ENCODE assay signal across 10 cellular contexts in genomic region chr20:34898129-34898528, GRCh38. TPM values are rescaled to one million over a fixed set of nuclear protein-coding genes. Genes with fewer than 3 reads are reported as not detected.
A peak's percentile ranks its signal among the peaks of the same experiment; 100 is the strongest.
DNase-seq lines count a peak whose midpoint lies in the region; ATAC-seq, FAIRE-seq and TF ChIP-seq lines count a peak whose summit lies in the region.
"Not testable (repeated sequence)": the region's sequence is repeated elsewhere in the genome, so short reads cannot be mapped to it uniquely, and the experiment has no call there.
"Had no signal": no experiment of that assay in that cellular context is flagged by ENCODE, and none has a peak within 500 bp of the region (broad histone marks: within the 10 kb centered on the region; RNA-seq: fewer than 3 reads in every experiment).

No MANE protein-coding gene starts in this region.

- WGBS in K562 (ENCODE audit: insufficient coverage, low coverage, missing lambda C conversion rate) = no CpG with 5 or more reads among the region's 3 CpGs
- WGBS in HepG2 (ENCODE audit: low lambda C conversion rate) = 92% methylated on average over 2 of the region's 3 CpGs

- H3K4me1 Mint-ChIP-seq in astrocyte (ENCODE audit: low read depth, unreplicated experiment); endothelial cell (ENCODE audit: unreplicated experiment); neural crest cell; neural progenitor cell; type B pancreatic cell (ENCODE audit: unreplicated experiment): not testable (repeated sequence)

- not testable (repeated sequence) for ATAC-seq in K562, HepG2

- not testable (repeated sequence) for H3K27ac Mint-ChIP-seq in astrocyte (ENCODE audit: unreplicated experiment); endothelial cell (ENCODE audit: unreplicated experiment)
- H3K27ac Mint-ChIP-seq in neural crest cell (ENCODE audit: unreplicated experiment) = peak overlapping the region; percentile 37
- H3K27ac Mint-ChIP-seq in neural progenitor cell = peak overlapping the region; percentile 12
- peak overlapping the region; percentile 11 for H3K27ac Mint-ChIP-seq in type B pancreatic cell

- not testable (repeated sequence) for TF ChIP-seq EP300 in K562 (IDR thresholded peaks at IDR 0.05; ENCODE audit: low read length); HepG2 (IDR thresholded peaks at IDR 0.05; ENCODE audit: low read depth in 2 of 2, low read length in 2 of 2); HepG2 (CRISPR knock-in tag; IDR thresholded peaks at IDR 0.05; ENCODE audit: borderline replicate concordance)

- H3K36me3 Mint-ChIP-seq in astrocyte (ENCODE audit: low read depth, unreplicated experiment) (peaks cover 17% of the 10 kb centered on the region), endothelial cell (ENCODE audit: low read depth, unreplicated experiment) (peaks cover 12% of the 10 kb centered on the region), neural crest cell (ENCODE audit: low read depth) (peaks cover 24% of the 10 kb centered on the region), neural progenitor cell (peaks cover 17% of the 10 kb centered on the region), type B pancreatic cell (peaks cover 27% of the 10 kb centered on the region)

- BruUV-seq in K562 (replicated peaks; lab: Mats Ljungman, UMichigan); HepG2 (replicated peaks; lab: Mats Ljungman, UMichigan): not testable (repeated sequence)

- H3K27me3 Mint-ChIP-seq in astrocyte (ENCODE audit: low read depth, unreplicated experiment); endothelial cell (ENCODE audit: unreplicated experiment); neural crest cell (ENCODE audit: low read depth); neural progenitor cell (ENCODE audit: insufficient read depth, low read depth); type B pancreatic cell: not testable (repeated sequence)

- POLR2A ChIA-PET in K562 (lab: Yijun Ruan, JAX) = interaction anchor here (1.3 kb wide), 1 partner anchor 10 kb away, joined by 6 read pairs; no protein-coding TSS in a partner anchor
- POLR2A ChIA-PET in HepG2 (lab: Yijun Ruan, JAX) = not testable (repeated sequence)

- not testable (repeated sequence) for H3K36me3 ChIP-seq in astrocyte (ENCODE audit: insufficient read depth, low read length); neural progenitor cell
- H3K36me3 ChIP-seq in K562 (ENCODE audit: control insufficient read depth, insufficient read depth, low read length) (peaks cover 38% of the 10 kb centered on the region), HepG2 (replicated peaks in 1 of 2; ENCODE audit: control insufficient read depth in 1 of 2, insufficient read depth in 2 of 2, low read length in 2 of 2) (peaks cover 0 to 19% of the 10 kb centered on the region in 2 experiments; a peak in 2 of 5 replicates)

- not testable (repeated sequence) for H3K27me3 ChIP-seq in astrocyte (ENCODE audit: insufficient read depth, low read length); K562 (ENCODE audit: control insufficient read depth in 2 of 2, insufficient read depth in 2 of 2, low read length in 2 of 2); HepG2 (ENCODE audit: control insufficient read depth in 1 of 2, insufficient read depth in 2 of 2, low read length in 2 of 2); neural progenitor cell

- TF ChIP-seq RAD21 in K562 (CRISPR knock-in tag; conservative IDR thresholded peaks at IDR 0.05 in 1 of 2, IDR thresholded peaks at IDR 0.05 in 1 of 2); HepG2 (CRISPR knock-in tag; IDR thresholded peaks at IDR 0.05): not testable (repeated sequence)

- H3K79me2 ChIP-seq in astrocyte (ENCODE audit: insufficient read depth, low read length); HepG2 (ENCODE audit: insufficient read depth, low read length); neural progenitor cell (ENCODE audit: low read depth): not testable (repeated sequence)
- H3K79me2 ChIP-seq in K562 (ENCODE audit: control insufficient read depth, insufficient read depth, low read length) = peaks cover 18% of the 10 kb centered on the region; the same call in 2 of the 3 replicates

- TF ChIP-seq CTCF in astrocyte (IDR thresholded peaks at IDR 0.05; ENCODE audit: insufficient read depth, low read depth, low read length); K562 (IDR thresholded peaks at IDR 0.05 in 2 of 3, conservative IDR thresholded peaks at IDR 0.05 in 1 of 3; ENCODE audit: insufficient read depth in 2 of 3, low read depth in 1 of 3, low read length in 3 of 3); endothelial cell (IDR thresholded peaks at IDR 0.05; ENCODE audit: unreplicated experiment); HepG2 (CRISPR knock-in tag; IDR thresholded peaks at IDR 0.05); neural crest cell (conservative IDR thresholded peaks at IDR 0.05); neural progenitor cell (IDR thresholded peaks at IDR 0.05); type B pancreatic cell (conservative IDR thresholded peaks at IDR 0.05): not testable (repeated sequence)

- H3F3A ChIP-seq in neural progenitor cell (ENCODE audit: low read depth) = not testable (repeated sequence)

- intact Hi-C loops in K562 (cut with micrococcal nuclease); HepG2 (cut with micrococcal nuclease; ENCODE audit: unreplicated experiment): not testable (repeated sequence)

- H3K9me3 ChIP-seq in astrocyte (ENCODE audit: insufficient read depth, low read depth, low read length); K562 (replicated peaks; ENCODE audit: control insufficient read depth, insufficient read depth, low read depth, low read length); HepG2 (ENCODE audit: low read length); neural progenitor cell (ENCODE audit: low read depth): not testable (repeated sequence)

- H3K4me3 ChIP-seq in astrocyte (ENCODE audit: insufficient read depth, low read depth, low read length); K562; HepG2 (replicated peaks in 1 of 3; ENCODE audit: insufficient read depth in 1 of 3, low read depth in 2 of 3, low read length in 3 of 3); neural progenitor cell: not testable (repeated sequence)

- not testable (repeated sequence) for TF ChIP-seq POLR2A in K562 (conservative IDR thresholded peaks at IDR 0.05); HepG2 (IDR thresholded peaks at IDR 0.05; ENCODE audit: insufficient read depth in 1 of 2, low read depth in 2 of 2, low read length in 2 of 2)

- not testable (repeated sequence) for H2AFZ ChIP-seq in astrocyte (ENCODE audit: low read depth, low read length); K562 (ENCODE audit: low read depth, low read length); HepG2 (ENCODE audit: low read length); neural progenitor cell (replicated peaks)

- FAIRE-seq in astrocyte (lab: Jason Lieb, UNC); K562 (lab: Jason Lieb, UNC); HepG2 (lab: Jason Lieb, UNC): not testable (repeated sequence)

- H3K4me3 Mint-ChIP-seq in astrocyte (ENCODE audit: unreplicated experiment) (peak overlapping the region; percentile 60), endothelial cell (ENCODE audit: unreplicated experiment) (peak overlapping the region; percentile 31)
- H3K4me3 Mint-ChIP-seq in neural crest cell, neural progenitor cell, type B pancreatic cell: not testable (repeated sequence)

- H3K9ac ChIP-seq in astrocyte (ENCODE audit: low read length); K562 (ENCODE audit: insufficient read depth in 1 of 2, low read depth in 2 of 2, low read length in 2 of 2); HepG2 (ENCODE audit: insufficient read depth, low read depth, low read length); neural progenitor cell: not testable (repeated sequence)

- in situ Hi-C loops in K562 (cut with MboI); HepG2 (cut with HindIII; ENCODE audit: extremely low pct_ligation_motif_present, low pct_unique_long_range_greater_than_20kb): not testable (repeated sequence)

- CTCF ChIA-PET in K562 (lab: Yijun Ruan, JAX; ENCODE audit: low intra/inter-chr PET ratio); HepG2 (lab: Yijun Ruan, JAX; ENCODE audit: low intra/inter-chr PET ratio, low total read pairs): not testable (repeated sequence)

- H4K20me1 ChIP-seq in astrocyte (ENCODE audit: insufficient read depth, low read length); K562 (replicated peaks; ENCODE audit: control insufficient read depth, insufficient read depth, low read length); HepG2 (ENCODE audit: insufficient read depth, low read length); neural progenitor cell (ENCODE audit: low read depth): not testable (repeated sequence)

- DNase-seq in astrocyte (ENCODE audit: low read depth); K562 (ENCODE audit: extremely low read depth in 1 of 4, low spot score in 3 of 4); endothelial cell (ENCODE audit: low spot score); HepG2 (ENCODE audit: low spot score); neural crest cell (ENCODE audit: low read depth, low spot score); neural progenitor cell (ENCODE audit: low spot score); type B pancreatic cell (ENCODE audit: extremely low spot score, unreplicated experiment): not testable (repeated sequence)

- H3K27ac ChIP-seq in astrocyte (ENCODE audit: low read depth, low read length); K562 (ENCODE audit: extremely low read depth, low read depth, low read length); HepG2 (ENCODE audit: extremely low read length, insufficient read depth, low read length); neural progenitor cell: not testable (repeated sequence)

- not testable (repeated sequence) for H3K9me1 ChIP-seq in K562 (ENCODE audit: control insufficient read depth, insufficient read depth, low read length)

- H3K9me3 Mint-ChIP-seq in astrocyte (ENCODE audit: unreplicated experiment); endothelial cell (ENCODE audit: unreplicated experiment); neural progenitor cell; type B pancreatic cell: not testable (repeated sequence)
- peaks cover 11% of the 10 kb centered on the region for H3K9me3 Mint-ChIP-seq in neural crest cell

- H3K4me2 ChIP-seq in astrocyte (ENCODE audit: low read length); K562 (ENCODE audit: insufficient read depth, low read length); HepG2 (ENCODE audit: low read depth, low read length); neural progenitor cell: not testable (repeated sequence)

- not testable (repeated sequence) for H3K4me1 ChIP-seq in astrocyte (ENCODE audit: insufficient read depth, low read length); K562 (replicated peaks in 1 of 2; ENCODE audit: control insufficient read depth in 2 of 2, insufficient read depth in 2 of 2, low read length in 2 of 2); HepG2 (ENCODE audit: insufficient read depth, low read length); neural progenitor cell

RNA-seq across cellular contexts. Expression of gene ACSS2, which starts 21.7 kb away (rescaled TPM):
- total RNA-seq in astrocyte = 16.9 and 18.7 TPM in 2 replicates
- total RNA-seq in K562 (2011; cell fraction: chromatin; rRNA removed; ENCODE audit: low replicate concordance) = 516 and 596 TPM in 2 replicates
- 361 and 396 TPM in 2 replicates for total RNA-seq in K562 (2011; cell fraction: nucleolus; rRNA removed)
- 372 and 398 TPM in 2 replicates for total RNA-seq in K562 (2011; cell fraction: nucleoplasm; rRNA removed)
- total RNA-seq in K562 (2014; rRNA removed) = 94.3 and 97.9 TPM in 2 replicates
- 49.5 and 52.9 TPM in 2 replicates for total RNA-seq in K562 (2014; rRNA removed; fragmentation: Illumina TruSeq; extraction: Trizol)
- total RNA-seq in K562 (2015; rRNA removed; fragmentation: Illumina TruSeq; extraction: Trizol) = 43.7 and 48.6 TPM in 2 replicates
- 64.0 and 66.2 TPM in 2 replicates for total RNA-seq in K562 (2021)
- 246 and 419 TPM in 2 replicates for polyA plus RNA-seq in K562 (2011; rRNA removed)
- 192 and 432 TPM in 2 replicates for polyA plus RNA-seq in K562 (2011; cell fraction: cytosol; rRNA removed)
- 526 and 978 TPM in 2 replicates for polyA plus RNA-seq in K562 (2011; cell fraction: nucleus; rRNA removed)
- 73.5 and 75.8 TPM in 2 replicates for polyA plus RNA-seq in K562 (2012)
- polyA plus RNA-seq in K562 (2014; fragmentation: Illumina TruSeq; extraction: Trizol) = 64.0 and 77.6 TPM in 2 replicates
- 10 to 100 TPM; 21.9 to 26.5 TPM for polyA plus RNA-seq in K562 (2014; fragmentation: Nextera tagmentation; extraction: Ambion mirVana)
- 78.4 and 81.5 TPM in 2 replicates for polyA plus RNA-seq in K562 (2014; rRNA removed)
- polyA minus RNA-seq in K562 (2011; rRNA and poly(A)+ RNA removed) = 306 and 390 TPM in 2 replicates
- polyA minus RNA-seq in K562 (2011; cell fraction: cytosol; rRNA and poly(A)+ RNA removed) = 144 and 252 TPM in 2 replicates
- 250 and 495 TPM in 2 replicates for polyA minus RNA-seq in K562 (2011; cell fraction: nucleus; rRNA and poly(A)+ RNA removed)
- 53.2 TPM for total RNA-seq in endothelial cell (ENCODE audit: unreplicated experiment)
- 89.7 and 91.7 TPM in 2 replicates for total RNA-seq in HepG2 (2016; rRNA removed; fragmentation: Illumina TruSeq; extraction: Trizol)
- total RNA-seq in HepG2 (2016; cell fraction: cytosol; rRNA removed; fragmentation: Illumina TruSeq; extraction: Trizol; ENCODE audit: low read depth) = 21.5 and 23.1 TPM in 2 replicates
- 83.3 and 83.7 TPM in 2 replicates for total RNA-seq in HepG2 (2016; cell fraction: insoluble cytoplasmic fraction; rRNA removed; fragmentation: Illumina TruSeq; extraction: Trizol)
- total RNA-seq in HepG2 (2016; cell fraction: membrane; rRNA removed; fragmentation: Illumina TruSeq; extraction: Trizol) = 39.3 and 39.5 TPM in 2 replicates
- 83.7 and 88.6 TPM in 2 replicates for total RNA-seq in HepG2 (2016; cell fraction: nucleus; rRNA removed; fragmentation: Illumina TruSeq; extraction: Trizol)
- 72.8 and 120 TPM in 2 replicates for polyA plus RNA-seq in HepG2 (2011; rRNA removed)
- 48.2 and 82.4 TPM in 2 replicates for polyA plus RNA-seq in HepG2 (2011; cell fraction: cytosol; rRNA removed)
- polyA plus RNA-seq in HepG2 (2011; cell fraction: nucleus; rRNA removed) = 193 and 292 TPM in 2 replicates
- 108 and 131 TPM in 2 replicates for polyA plus RNA-seq in HepG2 (2012)
- 17.6 and 18.7 TPM in 2 replicates for polyA plus RNA-seq in HepG2 (2016; cell fraction: cytosol; fragmentation: Illumina TruSeq; extraction: Trizol; ENCODE audit: low read depth)
- polyA plus RNA-seq in HepG2 (2016; cell fraction: insoluble cytoplasmic fraction; fragmentation: Illumina TruSeq; extraction: Trizol; ENCODE audit: low read depth) = 87.7 and 90.8 TPM in 2 replicates
- polyA plus RNA-seq in HepG2 (2016; cell fraction: membrane; fragmentation: Illumina TruSeq; extraction: Trizol; ENCODE audit: low read depth) = 29.1 and 35.3 TPM in 2 replicates
- polyA plus RNA-seq in HepG2 (2016; cell fraction: nucleus; fragmentation: Illumina TruSeq; extraction: Trizol; ENCODE audit: insufficient read depth, low read depth) = 176 and 178 TPM in 2 replicates
- 155 and 246 TPM in 2 replicates for polyA minus RNA-seq in HepG2 (2011; rRNA and poly(A)+ RNA removed; ENCODE audit: low replicate concordance)
- polyA minus RNA-seq in HepG2 (2011; cell fraction: cytosol; rRNA and poly(A)+ RNA removed) = 49.2 and 69.9 TPM in 2 replicates
- polyA minus RNA-seq in HepG2 (2011; cell fraction: nucleus; rRNA and poly(A)+ RNA removed) = 157 and 295 TPM in 2 replicates
- total RNA-seq in neural crest cell = 84.9 and 90.9 TPM in 2 replicates
- 25.0 and 30.8 TPM in 2 replicates for total RNA-seq in neural progenitor cell (ENCODE audit: low replicate concordance)
- 59.2 and 76.3 TPM in 2 replicates for total RNA-seq in type B pancreatic cell (ENCODE audit: low replicate concordance)

RNA-seq across cellular contexts. Expression of gene GGT7, which starts 25.5 kb away (rescaled TPM):
- total RNA-seq in astrocyte (15.6 and 17.3 TPM in 2 replicates), K562 (2014; rRNA removed) (5.9 and 8.7 TPM in 2 replicates), K562 (2014; rRNA removed; fragmentation: Illumina TruSeq; extraction: Trizol) (1.9 and 2.9 TPM in 2 replicates), K562 (2015; rRNA removed; fragmentation: Illumina TruSeq; extraction: Trizol) (3.1 and 3.3 TPM in 2 replicates), K562 (2021) (16.4 and 18.3 TPM in 2 replicates), endothelial cell (ENCODE audit: unreplicated experiment) (20.3 TPM), HepG2 (2016; rRNA removed; fragmentation: Illumina TruSeq; extraction: Trizol) (1.9 and 6.6 TPM in 2 replicates), neural crest cell (64.1 and 67.7 TPM in 2 replicates), neural progenitor cell (ENCODE audit: low replicate concordance) (9.1 and 22.3 TPM in 2 replicates), type B pancreatic cell (ENCODE audit: low replicate concordance) (34.3 and 62.7 TPM in 2 replicates)
- 30.9 and 86.1 TPM in 2 replicates for total RNA-seq in K562 (2011; cell fraction: chromatin; rRNA removed; ENCODE audit: low replicate concordance)
- total RNA-seq in K562 (2011; cell fraction: nucleolus; rRNA removed) = 84.9 and 89.9 TPM in 2 replicates
- total RNA-seq in K562 (2011; cell fraction: nucleoplasm; rRNA removed) = 45.7 and 51.5 TPM in 2 replicates
- polyA plus RNA-seq in K562 (2011; rRNA removed) (11.4 and 22.1 TPM in 2 replicates), K562 (2014; fragmentation: Illumina TruSeq; extraction: Trizol) (8.4 and 9.8 TPM in 2 replicates), K562 (2014; fragmentation: Nextera tagmentation; extraction: Ambion mirVana) (under 1 TPM; 0.04 to 0.07 TPM), K562 (2014; rRNA removed) (17.3 and 21.6 TPM in 2 replicates), HepG2 (2011; rRNA removed) (23.0 and 35.3 TPM in 2 replicates)
- polyA plus RNA-seq in K562 (2011; cell fraction: cytosol; rRNA removed) = 14.2 and 19.5 TPM in 2 replicates
- 77.0 and 120 TPM in 2 replicates for polyA plus RNA-seq in K562 (2011; cell fraction: nucleus; rRNA removed)
- polyA plus RNA-seq in K562 (2012) = 13.0 and 26.9 TPM in 2 replicates
- polyA minus RNA-seq in K562 (2011; rRNA and poly(A)+ RNA removed) = 3.9 and 5.2 TPM in 2 replicates
- 8.5 and 14.2 TPM in 2 replicates for polyA minus RNA-seq in K562 (2011; cell fraction: cytosol; rRNA and poly(A)+ RNA removed)
- polyA minus RNA-seq in K562 (2011; cell fraction: nucleus; rRNA and poly(A)+ RNA removed) = 35.8 and 38.2 TPM in 2 replicates
- 0.97 and 1.8 TPM in 2 replicates for total RNA-seq in HepG2 (2016; cell fraction: cytosol; rRNA removed; fragmentation: Illumina TruSeq; extraction: Trizol; ENCODE audit: low read depth)
- 2.1 and 7.0 TPM in 2 replicates for total RNA-seq in HepG2 (2016; cell fraction: insoluble cytoplasmic fraction; rRNA removed; fragmentation: Illumina TruSeq; extraction: Trizol)
- 1.3 and 1.9 TPM in 2 replicates for total RNA-seq in HepG2 (2016; cell fraction: membrane; rRNA removed; fragmentation: Illumina TruSeq; extraction: Trizol)
- total RNA-seq in HepG2 (2016; cell fraction: nucleus; rRNA removed; fragmentation: Illumina TruSeq; extraction: Trizol) = 13.6 and 13.8 TPM in 2 replicates
- polyA plus RNA-seq in HepG2 (2011; cell fraction: cytosol; rRNA removed) = 8.5 and 11.9 TPM in 2 replicates
- polyA plus RNA-seq in HepG2 (2011; cell fraction: nucleus; rRNA removed) = 155 and 166 TPM in 2 replicates
- polyA plus RNA-seq in HepG2 (2012) = 16.1 and 18.7 TPM in 2 replicates
- polyA plus RNA-seq in HepG2 (2016; cell fraction: cytosol; fragmentation: Illumina TruSeq; extraction: Trizol; ENCODE audit: low read depth) = 2.2 and 2.3 TPM in 2 replicates
- 3.9 and 4.4 TPM in 2 replicates for polyA plus RNA-seq in HepG2 (2016; cell fraction: insoluble cytoplasmic fraction; fragmentation: Illumina TruSeq; extraction: Trizol; ENCODE audit: low read depth)
- polyA plus RNA-seq in HepG2 (2016; cell fraction: membrane; fragmentation: Illumina TruSeq; extraction: Trizol; ENCODE audit: low read depth) = 2.5 and 2.7 TPM in 2 replicates
- polyA plus RNA-seq in HepG2 (2016; cell fraction: nucleus; fragmentation: Illumina TruSeq; extraction: Trizol; ENCODE audit: insufficient read depth, low read depth) = 54.9 and 57.9 TPM in 2 replicates
- polyA minus RNA-seq in HepG2 (2011; rRNA and poly(A)+ RNA removed; ENCODE audit: low replicate concordance) = 0.12 and 38.2 TPM in 2 replicates
- 6.3 and 6.5 TPM in 2 replicates for polyA minus RNA-seq in HepG2 (2011; cell fraction: cytosol; rRNA and poly(A)+ RNA removed)
- 31.0 and 37.2 TPM in 2 replicates for polyA minus RNA-seq in HepG2 (2011; cell fraction: nucleus; rRNA and poly(A)+ RNA removed)

RNA-seq across cellular contexts. Expression of gene GSS, which starts 57.5 kb away (rescaled TPM):
- total RNA-seq in astrocyte (44.6 and 46.4 TPM in 2 replicates), K562 (2014; rRNA removed) (89.4 and 96.2 TPM in 2 replicates), K562 (2014; rRNA removed; fragmentation: Illumina TruSeq; extraction: Trizol) (67.1 and 71.3 TPM in 2 replicates), K562 (2015; rRNA removed; fragmentation: Illumina TruSeq; extraction: Trizol) (70.3 and 75.8 TPM in 2 replicates), K562 (2021) (85.7 and 93.2 TPM in 2 replicates), endothelial cell (ENCODE audit: unreplicated experiment) (48.3 TPM), HepG2 (2016; rRNA removed; fragmentation: Illumina TruSeq; extraction: Trizol) (102 and 107 TPM in 2 replicates), neural crest cell (78.8 and 84.5 TPM in 2 replicates), neural progenitor cell (ENCODE audit: low replicate concordance) (63.9 and 96.4 TPM in 2 replicates), type B pancreatic cell (ENCODE audit: low replicate concordance) (43.3 and 66.4 TPM in 2 replicates)
- total RNA-seq in K562 (2011; cell fraction: chromatin; rRNA removed; ENCODE audit: low replicate concordance) = 117 and 229 TPM in 2 replicates
- total RNA-seq in K562 (2011; cell fraction: nucleolus; rRNA removed) = 129 and 153 TPM in 2 replicates
- 124 and 131 TPM in 2 replicates for total RNA-seq in K562 (2011; cell fraction: nucleoplasm; rRNA removed)
- polyA plus RNA-seq in K562 (2011; rRNA removed) (165 and 169 TPM in 2 replicates), K562 (2014; fragmentation: Illumina TruSeq; extraction: Trizol) (102 and 107 TPM in 2 replicates), K562 (2014; fragmentation: Nextera tagmentation; extraction: Ambion mirVana) (10 to 100 TPM; 18.4 to 40.4 TPM), K562 (2014; rRNA removed) (114 and 130 TPM in 2 replicates), HepG2 (2011; rRNA removed) (74.1 and 80.1 TPM in 2 replicates)
- polyA plus RNA-seq in K562 (2011; cell fraction: cytosol; rRNA removed) = 144 and 148 TPM in 2 replicates
- 503 and 533 TPM in 2 replicates for polyA plus RNA-seq in K562 (2011; cell fraction: nucleus; rRNA removed)
- polyA plus RNA-seq in K562 (2012) = 78.3 and 89.2 TPM in 2 replicates
- polyA minus RNA-seq in K562 (2011; rRNA and poly(A)+ RNA removed) = 71.0 and 82.8 TPM in 2 replicates
- 36.4 and 44.4 TPM in 2 replicates for polyA minus RNA-seq in K562 (2011; cell fraction: cytosol; rRNA and poly(A)+ RNA removed)
- 69.3 and 97.7 TPM in 2 replicates for polyA minus RNA-seq in K562 (2011; cell fraction: nucleus; rRNA and poly(A)+ RNA removed)
- 24.0 and 24.9 TPM in 2 replicates for total RNA-seq in HepG2 (2016; cell fraction: cytosol; rRNA removed; fragmentation: Illumina TruSeq; extraction: Trizol; ENCODE audit: low read depth)
- total RNA-seq in HepG2 (2016; cell fraction: insoluble cytoplasmic fraction; rRNA removed; fragmentation: Illumina TruSeq; extraction: Trizol) = 101 and 108 TPM in 2 replicates
- 34.7 and 36.9 TPM in 2 replicates for total RNA-seq in HepG2 (2016; cell fraction: membrane; rRNA removed; fragmentation: Illumina TruSeq; extraction: Trizol)
- total RNA-seq in HepG2 (2016; cell fraction: nucleus; rRNA removed; fragmentation: Illumina TruSeq; extraction: Trizol) = 65.3 and 66.8 TPM in 2 replicates
- polyA plus RNA-seq in HepG2 (2011; cell fraction: cytosol; rRNA removed) = 61.4 and 72.0 TPM in 2 replicates
- polyA plus RNA-seq in HepG2 (2011; cell fraction: nucleus; rRNA removed) = 134 and 148 TPM in 2 replicates
- 34.1 and 41.6 TPM in 2 replicates for polyA plus RNA-seq in HepG2 (2012)
- 19.2 and 19.4 TPM in 2 replicates for polyA plus RNA-seq in HepG2 (2016; cell fraction: cytosol; fragmentation: Illumina TruSeq; extraction: Trizol; ENCODE audit: low read depth)
- polyA plus RNA-seq in HepG2 (2016; cell fraction: insoluble cytoplasmic fraction; fragmentation: Illumina TruSeq; extraction: Trizol; ENCODE audit: low read depth) = 102 and 104 TPM in 2 replicates
- 24.4 and 27.0 TPM in 2 replicates for polyA plus RNA-seq in HepG2 (2016; cell fraction: membrane; fragmentation: Illumina TruSeq; extraction: Trizol; ENCODE audit: low read depth)
- 106 and 116 TPM in 2 replicates for polyA plus RNA-seq in HepG2 (2016; cell fraction: nucleus; fragmentation: Illumina TruSeq; extraction: Trizol; ENCODE audit: insufficient read depth, low read depth)
- polyA minus RNA-seq in HepG2 (2011; rRNA and poly(A)+ RNA removed; ENCODE audit: low replicate concordance) = 86.0 and 125 TPM in 2 replicates
- 23.0 and 28.1 TPM in 2 replicates for polyA minus RNA-seq in HepG2 (2011; cell fraction: cytosol; rRNA and poly(A)+ RNA removed)
- polyA minus RNA-seq in HepG2 (2011; cell fraction: nucleus; rRNA and poly(A)+ RNA removed) = 65.4 and 67.3 TPM in 2 replicates

RNA-seq across cellular contexts. Expression of gene MYH7B, which starts 57.5 kb away (rescaled TPM):
- total RNA-seq in astrocyte (0.05 and 0.11 TPM in 2 replicates), K562 (2014; rRNA removed) (0.14 TPM in 1 of 2 replicates, not detected in the other), K562 (2014; rRNA removed; fragmentation: Illumina TruSeq; extraction: Trizol) (not detected in 2 replicates), K562 (2015; rRNA removed; fragmentation: Illumina TruSeq; extraction: Trizol) (0.11 TPM in 1 of 2 replicates, not detected in the other), K562 (2021) (0.11 and 0.13 TPM in 2 replicates), endothelial cell (ENCODE audit: unreplicated experiment) (0.51 TPM), HepG2 (2016; rRNA removed; fragmentation: Illumina TruSeq; extraction: Trizol) (0.18 and 0.20 TPM in 2 replicates), neural crest cell (0.55 and 0.77 TPM in 2 replicates), neural progenitor cell (ENCODE audit: low replicate concordance) (0.03 TPM in 1 of 2 replicates, not detected in the other), type B pancreatic cell (ENCODE audit: low replicate concordance) (0.50 and 1.2 TPM in 2 replicates)
- 2.0 and 2.6 TPM in 2 replicates for total RNA-seq in K562 (2011; cell fraction: chromatin; rRNA removed; ENCODE audit: low replicate concordance)
- 1.2 TPM in 2 replicates for total RNA-seq in K562 (2011; cell fraction: nucleolus; rRNA removed)
- 1.3 and 1.8 TPM in 2 replicates for total RNA-seq in K562 (2011; cell fraction: nucleoplasm; rRNA removed)
- polyA plus RNA-seq in K562 (2011; rRNA removed) (0.22 and 0.37 TPM in 2 replicates), K562 (2014; fragmentation: Illumina TruSeq; extraction: Trizol) (0.06 and 0.07 TPM in 2 replicates), K562 (2014; fragmentation: Nextera tagmentation; extraction: Ambion mirVana) (not detected), K562 (2014; rRNA removed) (0.09 and 0.34 TPM in 2 replicates), HepG2 (2011; rRNA removed) (0.05 and 0.17 TPM in 2 replicates)
- polyA plus RNA-seq in K562 (2011; cell fraction: cytosol; rRNA removed) = 0.22 and 0.32 TPM in 2 replicates
- 0.80 and 1.3 TPM in 2 replicates for polyA plus RNA-seq in K562 (2011; cell fraction: nucleus; rRNA removed)
- polyA plus RNA-seq in K562 (2012) = 0.27 and 0.65 TPM in 2 replicates
- polyA minus RNA-seq in K562 (2011; rRNA and poly(A)+ RNA removed) = not detected in 2 replicates
- not detected in 2 replicates for polyA minus RNA-seq in K562 (2011; cell fraction: cytosol; rRNA and poly(A)+ RNA removed)
- polyA minus RNA-seq in K562 (2011; cell fraction: nucleus; rRNA and poly(A)+ RNA removed) = 0.56 and 0.67 TPM in 2 replicates
- 0.20 TPM in 1 of 2 replicates, not detected in the other for total RNA-seq in HepG2 (2016; cell fraction: cytosol; rRNA removed; fragmentation: Illumina TruSeq; extraction: Trizol; ENCODE audit: low read depth)
- 0.19 TPM in 1 of 2 replicates, not detected in the other for total RNA-seq in HepG2 (2016; cell fraction: insoluble cytoplasmic fraction; rRNA removed; fragmentation: Illumina TruSeq; extraction: Trizol)
- total RNA-seq in HepG2 (2016; cell fraction: membrane; rRNA removed; fragmentation: Illumina TruSeq; extraction: Trizol) = 0.14 and 0.25 TPM in 2 replicates
- total RNA-seq in HepG2 (2016; cell fraction: nucleus; rRNA removed; fragmentation: Illumina TruSeq; extraction: Trizol) = 0.50 and 0.93 TPM in 2 replicates
- polyA plus RNA-seq in HepG2 (2011; cell fraction: cytosol; rRNA removed) = 0.03 and 0.04 TPM in 2 replicates
- 0.80 and 0.90 TPM in 2 replicates for polyA plus RNA-seq in HepG2 (2011; cell fraction: nucleus; rRNA removed)
- 0.51 and 0.55 TPM in 2 replicates for polyA plus RNA-seq in HepG2 (2012)
- polyA plus RNA-seq in HepG2 (2016; cell fraction: cytosol; fragmentation: Illumina TruSeq; extraction: Trizol; ENCODE audit: low read depth) = 0.02 and 0.24 TPM in 2 replicates
- 0.23 and 0.37 TPM in 2 replicates for polyA plus RNA-seq in HepG2 (2016; cell fraction: insoluble cytoplasmic fraction; fragmentation: Illumina TruSeq; extraction: Trizol; ENCODE audit: low read depth)
- polyA plus RNA-seq in HepG2 (2016; cell fraction: membrane; fragmentation: Illumina TruSeq; extraction: Trizol; ENCODE audit: low read depth) = 0.21 and 0.32 TPM in 2 replicates
- polyA plus RNA-seq in HepG2 (2016; cell fraction: nucleus; fragmentation: Illumina TruSeq; extraction: Trizol; ENCODE audit: insufficient read depth, low read depth) = 0.96 and 2.1 TPM in 2 replicates
- polyA minus RNA-seq in HepG2 (2011; rRNA and poly(A)+ RNA removed; ENCODE audit: low replicate concordance) = 0.09 TPM in 1 of 2 replicates, not detected in the other
- not detected in 2 replicates for polyA minus RNA-seq in HepG2 (2011; cell fraction: cytosol; rRNA and poly(A)+ RNA removed)
- polyA minus RNA-seq in HepG2 (2011; cell fraction: nucleus; rRNA and poly(A)+ RNA removed) = 0.13 and 0.50 TPM in 2 replicates
- total RNA-seq: A172, Daoy had no signal
- polyA plus RNA-seq: CD14-positive monocyte had no signal
